Comparison of ENCODE assay signal across 26 cellular contexts in the genomic region with DNA sequence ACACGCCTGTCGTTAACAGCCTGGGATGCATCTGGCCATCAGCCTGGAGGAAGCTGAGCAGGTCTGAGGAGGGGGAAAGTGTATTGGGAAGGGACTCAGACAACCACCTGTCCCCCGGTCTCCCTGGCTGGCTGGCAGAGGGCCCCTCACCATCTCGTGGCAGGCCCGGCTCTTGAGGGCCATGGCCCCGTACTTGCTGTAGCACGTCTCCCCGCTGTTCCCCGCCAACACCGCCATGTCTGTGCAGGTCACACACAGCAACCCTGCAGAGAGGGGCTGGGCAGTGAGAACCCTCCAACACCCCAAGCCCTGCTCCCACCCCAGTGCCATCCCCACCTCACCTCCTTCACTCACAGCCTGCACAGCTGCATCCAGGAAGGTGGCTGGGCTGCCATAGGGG. TPM values are rescaled to one million over a fixed set of nuclear protein-coding genes. Genes with fewer than 3 reads are reported as not detected.
A peak's percentile ranks its signal among the peaks of the same experiment; 100 is the strongest.
DNase-seq lines count a peak whose midpoint lies in the region; ATAC-seq, FAIRE-seq and TF ChIP-seq lines count a peak whose summit lies in the region.
"Had no signal": no experiment of that assay in that cellular context is flagged by ENCODE, and none has a peak within 500 bp of the region (broad histone marks: within the 10 kb centered on the region; RNA-seq: fewer than 3 reads in every experiment).

No MANE protein-coding gene starts in this region.

- peaks cover 4 to 14% of the 10 kb centered on the region in 2 experiments; a peak in 3 of 4 replicates for H3K36me3 ChIP-seq in GM12878 (ENCODE audit: control insufficient read depth in 2 of 2, insufficient read depth in 2 of 2, low read length in 1 of 2)
- H3K36me3 ChIP-seq in mesenchymal stem cell (ENCODE audit: control insufficient read depth in 1 of 2, insufficient read depth in 2 of 2, low read depth in 1 of 2, low read length in 2 of 2): peaks cover 48% of the 10 kb centered on the region in 2 experiments

- peak overlapping the region; percentile 74 for H4K91ac ChIP-seq in mesenchymal stem cell (ENCODE audit: low read length)

- H3K27ac Mint-ChIP-seq in CD4-positive, alpha-beta T cell: no peak overlapping the region
- no peak overlapping the region for H3K27ac Mint-ChIP-seq in activated CD4-positive, alpha-beta T cell treated with anti-CD3 and anti-CD28 coated beads, Interleukin-2, amount 10 ng/mL, durations not matched to agents 7 days and 5 days
- H3K27ac Mint-ChIP-seq: CD14-positive monocyte had no signal

- no peaks in the 10 kb centered on the region for H4K20me1 ChIP-seq in GM12878 (ENCODE audit: control insufficient read depth, insufficient read depth)

- H3K9me3 Mint-ChIP-seq in CD4-positive, alpha-beta T cell: no peaks in the 10 kb centered on the region
- H3K9me3 Mint-ChIP-seq in activated CD4-positive, alpha-beta T cell treated with anti-CD3 and anti-CD28 coated beads, Interleukin-2, amount 10 ng/mL, durations not matched to agents 7 days and 5 days: no peaks in the 10 kb centered on the region
- H3K9me3 Mint-ChIP-seq: CD14-positive monocyte; CD4-positive, alpha-beta memory T cell had no signal

- H3K4me1 ChIP-seq in GM12878 (ENCODE audit: control insufficient read depth, insufficient read depth, low read length): peaks cover 13% of the 10 kb centered on the region
- peaks cover 14% of the 10 kb centered on the region for H3K4me1 ChIP-seq in mesenchymal stem cell (ENCODE audit: control insufficient read depth, insufficient read depth, low read depth, low read length)

- no peak overlapping the region for H4K8ac ChIP-seq in mesenchymal stem cell (ENCODE audit: low read length)

- no peak for DNase-seq in CD4-positive, alpha-beta T cell
- DNase-seq in GM12878 (ENCODE audit: low read depth, low spot score): no peak
- DNase-seq in mesenchymal stem cell: no peak
- DNase-seq in posterior vena cava (ENCODE audit: low spot score): peak; percentile 73
- DNase-seq in HUDEP-2 (lab: John Stamatoyannopoulos, UW; ENCODE audit: unreplicated experiment in 76 of 76): no peak
- DNase-seq in left lobe of liver (ENCODE audit: low spot score): no peak
- no peak for DNase-seq in activated CD4-positive, alpha-beta T cell treated with anti-CD3 and anti-CD28 coated beads, Interleukin-2, amount 10 ng/mL, durations not matched to agents 7 days and 5 days
- DNase-seq: 8988T; ACHN; AML-193; BE2C; Calu3; CD4-positive, alpha-beta memory T cell; COR-L47; DMS53; DMS79 treated with DMSO at 0.1 percent for 48 hours; GF-D8; GM23248; H7; HCEC 1CT had no signal

- H3K9me3 ChIP-seq in CD4-positive, alpha-beta T cell (ENCODE audit: control insufficient read depth, low read length): no peaks in the 10 kb centered on the region
- H3K9me3 ChIP-seq in GM12878 (replicated peaks; ENCODE audit: control insufficient read depth, insufficient read depth, low read length): no peaks in the 10 kb centered on the region
- no peaks in the 10 kb centered on the region for H3K9me3 ChIP-seq in mesenchymal stem cell (ENCODE audit: control insufficient read depth, low read length)
- H3K9me3 ChIP-seq: A549; BE2C; BLaER1 treated with 17β-estradiol and CSF1 and Interleukin-3, amounts not matched to agents 10 nM and 100 nM had no signal

- no peaks in the 10 kb centered on the region for H3K27me3 ChIP-seq in CD4-positive, alpha-beta T cell (ENCODE audit: control insufficient read depth, insufficient read depth, low read length)
- H3K27me3 ChIP-seq in GM12878 (replicated peaks in 1 of 2; ENCODE audit: control insufficient read depth in 2 of 2, insufficient read depth in 2 of 2, low read length in 1 of 2) (no peaks in the 10 kb centered on the region), mesenchymal stem cell (ENCODE audit: control insufficient read depth in 1 of 2, insufficient read depth in 1 of 2, low read length in 2 of 2) (no peaks in the 10 kb centered on the region)
- H3K27me3 ChIP-seq: BE2C; BLaER1 treated with 17β-estradiol and CSF1 and Interleukin-3, amounts not matched to agents 10 nM and 100 nM had no signal

- 99% methylated on average over 10 of the region's 10 CpGs for WGBS in GM12878 (ENCODE audit: insufficient coverage, insufficient replicate concordance, low lambda C conversion rate, missing lambda C conversion rate)
- WGBS in mesenchymal stem cell: 96% methylated on average over 10 of the region's 10 CpGs

- H2AFZ ChIP-seq in GM12878 (ENCODE audit: control insufficient read depth, low read depth, low read length): no peak overlapping the region
- H2AFZ ChIP-seq in mesenchymal stem cell (ENCODE audit: low read depth, low read length): no peak overlapping the region
- H2AFZ ChIP-seq: GM23248 had no signal

- intact Hi-C loops in CD4-positive, alpha-beta T cell (cut with DNase I, micrococcal nuclease): loop anchor here in 1 of 2 experiments (10.0 kb wide), 1 partner anchor 662 kb away; a partner anchor contains a TSS
- intact Hi-C loops in GM12878 (cut with micrococcal nuclease; ENCODE audit: unreplicated experiment): no loop called here
- intact Hi-C loops in posterior vena cava (cut with DNase I): no loop called here

- no peak for TF ChIP-seq CTCF in CD4-positive, alpha-beta T cell (IDR thresholded peaks at IDR 0.05)
- no peak for TF ChIP-seq CTCF in GM12878 (IDR thresholded peaks at IDR 0.05 in 2 of 3, conservative IDR thresholded peaks at IDR 0.05 in 1 of 3; ENCODE audit: control insufficient read depth in 2 of 3, extremely low read depth in 1 of 3, insufficient read depth in 1 of 3, low read depth in 3 of 3, low read length in 3 of 3)

- in situ Hi-C loops in GM12878 (cut with MboI): no loop called here

- H3K4me3 ChIP-seq in GM12878: no peak overlapping the region
- H3K4me3 ChIP-seq in mesenchymal stem cell (ENCODE audit: insufficient read depth in 1 of 2, low read depth in 1 of 2, low read length in 2 of 2): no peak overlapping the region
- H3K4me3 ChIP-seq: A549; BLaER1 treated with 17β-estradiol and CSF1 and Interleukin-3, amounts not matched to agents 10 nM and 100 nM; GM23248 had no signal

- peak overlapping the region in 1 of 2 experiments; percentile 41 for H3K4ac ChIP-seq in mesenchymal stem cell (ENCODE audit: low read depth in 1 of 2, low read length in 2 of 2)

- H2BK5ac ChIP-seq in mesenchymal stem cell (ENCODE audit: low read depth, low read length, poor library complexity, severe bottlenecking): no peak overlapping the region

- H3K18ac ChIP-seq in mesenchymal stem cell (ENCODE audit: low read depth in 1 of 2, low read length in 2 of 2): no peak overlapping the region

- peaks cover 21% of the 10 kb centered on the region for H3K4me1 Mint-ChIP-seq in CD4-positive, alpha-beta T cell (ENCODE audit: low read depth)
- peaks cover 16% of the 10 kb centered on the region for H3K4me1 Mint-ChIP-seq in activated CD4-positive, alpha-beta T cell treated with anti-CD3 and anti-CD28 coated beads, Interleukin-2, amount 10 ng/mL, durations not matched to agents 7 days and 5 days

- BruUV-seq in GM12878 (replicated peaks; lab: Mats Ljungman, UMichigan): no TSS peak

- H3K9ac ChIP-seq in GM12878 (ENCODE audit: control insufficient read depth, insufficient read depth, low read length) (no peak overlapping the region), mesenchymal stem cell (ENCODE audit: low read length) (no peak overlapping the region)
- H3K9ac ChIP-seq: GM23248 had no signal

- TF ChIP-seq RAD21 in GM12878 (IDR thresholded peaks at IDR 0.05; ENCODE audit: insufficient read depth, low read depth, low read length): no peak

- no peak overlapping the region for H2BK120ac ChIP-seq in mesenchymal stem cell (ENCODE audit: low read depth, low read length)

- H3K36me3 Mint-ChIP-seq in CD4-positive, alpha-beta T cell (ENCODE audit: low read depth): peaks cover 34% of the 10 kb centered on the region
- peaks cover 5% of the 10 kb centered on the region for H3K36me3 Mint-ChIP-seq in activated CD4-positive, alpha-beta T cell treated with anti-CD3 and anti-CD28 coated beads, Interleukin-2, amount 10 ng/mL, durations not matched to agents 7 days and 5 days (ENCODE audit: low read depth)

- no peak for TF ChIP-seq EP300 in GM12878 (IDR thresholded peaks at IDR 0.05; ENCODE audit: borderline replicate concordance in 1 of 2, control insufficient read depth in 1 of 2, low read depth in 2 of 2, low read length in 2 of 2)

- ATAC-seq in CD4-positive, alpha-beta T cell (ENCODE audit: poor library complexity): no peak
- ATAC-seq in GM12878: no peak
- no peak for ATAC-seq in left lobe of liver
- ATAC-seq: A549 had no signal

- TF ChIP-seq POLR2A in GM12878 (IDR thresholded peaks at IDR 0.05; ENCODE audit: low read depth, low read length): 0 out of 2 replicates have a peak, but pooled peaks have one; percentile 36

- H3K4me2 ChIP-seq in GM12878 (ENCODE audit: control insufficient read depth, insufficient read depth) (no peak overlapping the region), mesenchymal stem cell (ENCODE audit: low read length, poor library complexity, severe bottlenecking) (no peak overlapping the region)
- H3K4me2 ChIP-seq: A549; BLaER1 treated with 17β-estradiol and CSF1 and Interleukin-3, amounts not matched to agents 10 nM and 100 nM had no signal

- POLR2A ChIA-PET in CD4-positive, alpha-beta T cell (lab: Charles Lee): no interaction called here
- POLR2A ChIA-PET in GM12878 (lab: Charles Lee): no interaction called here
- POLR2A ChIA-PET in activated CD4-positive, alpha-beta T cell treated with anti-CD3 and anti-CD28 coated beads, Interleukin-2, amount 10 ng/mL, durations not matched to agents 7 days and 5 days (lab: Charles Lee): no interaction called here

- SMC1A ChIA-PET in GM12878 (lab: Charles Lee; ENCODE audit: uncharacterized antibody, unreplicated experiment): no interaction called here

- H3K27ac ChIP-seq in CD4-positive, alpha-beta T cell (ENCODE audit: low read depth, low read length): no peak overlapping the region
- H3K27ac ChIP-seq in GM12878 (ENCODE audit: control insufficient read depth, insufficient read depth) (no peak overlapping the region), mesenchymal stem cell (ENCODE audit: low read length, poor library complexity, severe bottlenecking) (no peak overlapping the region)
- H3K27ac ChIP-seq: A549; BLaER1 treated with 17β-estradiol and CSF1 and Interleukin-3, amounts not matched to agents 10 nM and 100 nM; GM23248 had no signal

- no peak overlapping the region for H2BK15ac ChIP-seq in mesenchymal stem cell (ENCODE audit: low read depth, poor library complexity, severe bottlenecking)

- peaks cover 15% of the 10 kb centered on the region for H3K79me2 ChIP-seq in GM12878 (ENCODE audit: control insufficient read depth, insufficient read depth, low read length)

- H3K4me3 Mint-ChIP-seq in CD4-positive, alpha-beta T cell: peak overlapping the region; percentile 42
- no peak overlapping the region for H3K4me3 Mint-ChIP-seq in activated CD4-positive, alpha-beta T cell treated with anti-CD3 and anti-CD28 coated beads, Interleukin-2, amount 10 ng/mL, durations not matched to agents 7 days and 5 days
- H3K4me3 Mint-ChIP-seq: CD14-positive monocyte; CD4-positive, alpha-beta memory T cell had no signal

- H2BK12ac ChIP-seq in mesenchymal stem cell (ENCODE audit: low read length in 2 of 2): no peak overlapping the region

- RAD21 ChIA-PET in GM12878 (lab: Charles Lee; ENCODE audit: unreplicated experiment): no interaction called here

- FAIRE-seq in GM12878 (lab: Jason Lieb, UNC): no peak
- FAIRE-seq: A549, GM19239, H1 had no signal

- no peaks in the 10 kb centered on the region for H3K27me3 Mint-ChIP-seq in CD4-positive, alpha-beta T cell
- H3K27me3 Mint-ChIP-seq in activated CD4-positive, alpha-beta T cell treated with anti-CD3 and anti-CD28 coated beads, Interleukin-2, amount 10 ng/mL, durations not matched to agents 7 days and 5 days: no peaks in the 10 kb centered on the region
- H3K27me3 Mint-ChIP-seq: CD4-positive, alpha-beta memory T cell had no signal

- CTCF ChIA-PET in CD4-positive, alpha-beta T cell (lab: Charles Lee): no interaction called here
- CTCF ChIA-PET in GM12878 (lab: Yijun Ruan, JAX): no interaction called here
- CTCF ChIA-PET in activated CD4-positive, alpha-beta T cell treated with anti-CD3 and anti-CD28 coated beads, Interleukin-2, amount 10 ng/mL, durations not matched to agents 7 days and 5 days (lab: Charles Lee): interaction anchor here (2.4 kb wide), 1 partner anchor 8 kb away, joined by 14 read pairs; no protein-coding TSS in a partner anchor

- H3K79me1 ChIP-seq in mesenchymal stem cell (replicated peaks; ENCODE audit: low read length, poor library complexity, severe bottlenecking): peaks cover 28% of the 10 kb centered on the region

- no peak overlapping the region for H2AK5ac ChIP-seq in mesenchymal stem cell (ENCODE audit: low read length, severe bottlenecking)

- H3K23ac ChIP-seq in mesenchymal stem cell (ENCODE audit: low read length in 2 of 2): no peak overlapping the region

- H3K14ac ChIP-seq in mesenchymal stem cell (ENCODE audit: low read length in 2 of 2): no peak overlapping the region

RNA-seq across cellular contexts. Expression of a gene that starts 4.0 kb away (rescaled TPM):
- total RNA-seq in CD4-positive, alpha-beta T cell: 10 to 100 TPM; 60.5 to 63.4 TPM
- total RNA-seq in GM12878 (2013; cell fraction: nucleolus; rRNA removed): 57.7 and 66.1 TPM in 2 replicates
- total RNA-seq in GM12878 (2014; rRNA removed): 33.7 and 37.0 TPM in 2 replicates
- total RNA-seq in GM12878 (2014; rRNA removed; fragmentation: Illumina TruSeq; extraction: Trizol): 16.1 and 18.8 TPM in 2 replicates
- total RNA-seq in GM12878 (2021): 51.4 and 53.1 TPM in 2 replicates
- 15.2 TPM for polyA plus RNA-seq in GM12878 (2011; ENCODE audit: low read depth)
- polyA plus RNA-seq in GM12878 (2011; rRNA removed): 18.4 and 29.5 TPM in 2 replicates
- polyA plus RNA-seq in GM12878 (2011; cell fraction: cytosol; rRNA removed): 43.7 and 65.4 TPM in 2 replicates
- 346 and 425 TPM in 2 replicates for polyA plus RNA-seq in GM12878 (2011; cell fraction: nucleus; rRNA removed)
- polyA plus RNA-seq in GM12878 (2012): 31.0 and 36.9 TPM in 2 replicates
- polyA plus RNA-seq in GM12878 (2014; fragmentation: Illumina TruSeq; extraction: Trizol): 11.3 and 32.5 TPM in 2 replicates
- 1 to 10 TPM; 3.4 to 4.5 TPM for polyA plus RNA-seq in GM12878 (2014; fragmentation: Nextera tagmentation; extraction: Ambion mirVana)
- polyA plus RNA-seq in GM12878 (2014; rRNA removed): 64.7 and 68.8 TPM in 2 replicates
- 10 to 100 TPM; 52.6 to 56.3 TPM for polyA plus RNA-seq in GM12878 (2016; fragmentation: Nextera tagmentation; extraction: Ambion mirVana)
- 17.3 and 34.2 TPM in 2 replicates for polyA minus RNA-seq in GM12878 (2011; rRNA and poly(A)+ RNA removed)
- 17.8 and 33.2 TPM in 2 replicates for polyA minus RNA-seq in GM12878 (2011; cell fraction: cytosol; rRNA and poly(A)+ RNA removed)
- 36.4 and 46.4 TPM in 2 replicates for polyA minus RNA-seq in GM12878 (2011; cell fraction: nucleus; rRNA and poly(A)+ RNA removed)
- polyA plus RNA-seq in mesenchymal stem cell (2013, experiment 1 of 2): 20.0 TPM
- 16.9 TPM for polyA plus RNA-seq in mesenchymal stem cell (2013, experiment 2 of 2)
- total RNA-seq in posterior vena cava: 10 to 100 TPM; 21.9 to 24.1 TPM
- total RNA-seq in left lobe of liver: 15.8 TPM
- total RNA-seq in activated CD4-positive, alpha-beta T cell treated with anti-CD3 and anti-CD28 coated beads, Interleukin-2, amount 10 ng/mL, durations not matched to agents 7 days and 5 days: 10 to 100 TPM; 44.7 to 58.3 TPM

RNA-seq across cellular contexts. Expression of a gene that starts 5.5 kb away (rescaled TPM):
- total RNA-seq in CD4-positive, alpha-beta T cell: 10 to 100 TPM; 13.0 to 13.5 TPM
- total RNA-seq in GM12878 (2013; cell fraction: nucleolus; rRNA removed): 33.8 and 36.7 TPM in 2 replicates
- total RNA-seq in GM12878 (2014; rRNA removed): 53.0 and 68.5 TPM in 2 replicates
- 16.2 and 19.6 TPM in 2 replicates for total RNA-seq in GM12878 (2014; rRNA removed; fragmentation: Illumina TruSeq; extraction: Trizol)
- 116 and 120 TPM in 2 replicates for total RNA-seq in GM12878 (2021)
- polyA plus RNA-seq in GM12878 (2011; ENCODE audit: low read depth): 14.2 TPM
- polyA plus RNA-seq in GM12878 (2011; rRNA removed): 9.4 and 32.3 TPM in 2 replicates
- polyA plus RNA-seq in GM12878 (2011; cell fraction: cytosol; rRNA removed): 75.3 and 119 TPM in 2 replicates
- 75.5 and 139 TPM in 2 replicates for polyA plus RNA-seq in GM12878 (2011; cell fraction: nucleus; rRNA removed)
- 32.6 and 35.0 TPM in 2 replicates for polyA plus RNA-seq in GM12878 (2012)
- polyA plus RNA-seq in GM12878 (2014; fragmentation: Illumina TruSeq; extraction: Trizol): 6.1 and 18.8 TPM in 2 replicates
- under 1 TPM; 0.18 to 0.27 TPM for polyA plus RNA-seq in GM12878 (2014; fragmentation: Nextera tagmentation; extraction: Ambion mirVana)
- polyA plus RNA-seq in GM12878 (2014; rRNA removed): 86.1 and 89.6 TPM in 2 replicates
- polyA plus RNA-seq in GM12878 (2016; fragmentation: Nextera tagmentation; extraction: Ambion mirVana): 1 to 10 TPM; 2.0 to 3.0 TPM
- polyA minus RNA-seq in GM12878 (2011; rRNA and poly(A)+ RNA removed): 74.5 and 114 TPM in 2 replicates
- polyA minus RNA-seq in GM12878 (2011; cell fraction: cytosol; rRNA and poly(A)+ RNA removed): 50.9 and 52.6 TPM in 2 replicates
- 12.9 and 21.6 TPM in 2 replicates for polyA minus RNA-seq in GM12878 (2011; cell fraction: nucleus; rRNA and poly(A)+ RNA removed)
- polyA plus RNA-seq in mesenchymal stem cell (2013, experiment 1 of 2): 82.1 TPM
- polyA plus RNA-seq in mesenchymal stem cell (2013, experiment 2 of 2): 85.0 TPM
- 10 to 100 TPM; 37.6 to 39.7 TPM for total RNA-seq in posterior vena cava
- total RNA-seq in left lobe of liver: 26.7 TPM
- 10 to 100 TPM; 57.8 to 63.8 TPM for total RNA-seq in activated CD4-positive, alpha-beta T cell treated with anti-CD3 and anti-CD28 coated beads, Interleukin-2, amount 10 ng/mL, durations not matched to agents 7 days and 5 days

RNA-seq across cellular contexts. Expression of a gene that starts 9.9 kb away (rescaled TPM):
- total RNA-seq in CD4-positive, alpha-beta T cell: 1 to 10 TPM; 1.9 to 2.1 TPM
- total RNA-seq in GM12878 (2013; cell fraction: nucleolus; rRNA removed): 13.0 and 16.6 TPM in 2 replicates
- total RNA-seq in GM12878 (2014; rRNA removed) (29.3 and 34.8 TPM in 2 replicates), GM12878 (2014; rRNA removed; fragmentation: Illumina TruSeq; extraction: Trizol) (5.8 and 5.9 TPM in 2 replicates), GM12878 (2021) (27.4 and 30.0 TPM in 2 replicates), posterior vena cava (10 to 100 TPM in 1 of 2 donors, 1 to 10 TPM in 1; 9.8 to 13.0 TPM), left lobe of liver (1.5 TPM)
- 0.52 TPM for polyA plus RNA-seq in GM12878 (2011; ENCODE audit: low read depth)
- polyA plus RNA-seq in GM12878 (2011; rRNA removed) (0.56 and 0.62 TPM in 2 replicates), GM12878 (2014; fragmentation: Illumina TruSeq; extraction: Trizol) (1.3 and 2.4 TPM in 2 replicates), GM12878 (2014; fragmentation: Nextera tagmentation; extraction: Ambion mirVana) (under 1 TPM; 0.10 to 0.77 TPM), GM12878 (2014; rRNA removed) (25.1 and 30.8 TPM in 2 replicates), GM12878 (2016; fragmentation: Nextera tagmentation; extraction: Ambion mirVana) (1 to 10 TPM; 3.1 to 8.0 TPM)
- polyA plus RNA-seq in GM12878 (2011; cell fraction: cytosol; rRNA removed): 0.84 and 1.5 TPM in 2 replicates
- 1.7 and 2.5 TPM in 2 replicates for polyA plus RNA-seq in GM12878 (2011; cell fraction: nucleus; rRNA removed)
- 6.5 and 9.4 TPM in 2 replicates for polyA plus RNA-seq in GM12878 (2012)
- polyA minus RNA-seq in GM12878 (2011; rRNA and poly(A)+ RNA removed): 0.59 and 1.1 TPM in 2 replicates
- 1.7 TPM in 1 of 2 replicates, not detected in the other for polyA minus RNA-seq in GM12878 (2011; cell fraction: cytosol; rRNA and poly(A)+ RNA removed)
- 0.73 and 1.8 TPM in 2 replicates for polyA minus RNA-seq in GM12878 (2011; cell fraction: nucleus; rRNA and poly(A)+ RNA removed)
- 0.68 TPM for polyA plus RNA-seq in mesenchymal stem cell (2013, experiment 1 of 2)
- polyA plus RNA-seq in mesenchymal stem cell (2013, experiment 2 of 2): 0.79 TPM
- total RNA-seq in activated CD4-positive, alpha-beta T cell treated with anti-CD3 and anti-CD28 coated beads, Interleukin-2, amount 10 ng/mL, durations not matched to agents 7 days and 5 days: 1 to 10 TPM; 2.3 to 2.5 TPM
- total RNA-seq: Calu3, G401, GM23248 had no signal

RNA-seq across cellular contexts. Expression of a gene that starts 37.6 kb away (rescaled TPM):
- 10 to 100 TPM; 40.9 to 43.9 TPM for total RNA-seq in CD4-positive, alpha-beta T cell
- total RNA-seq in GM12878 (2013; cell fraction: nucleolus; rRNA removed): 13.8 and 18.2 TPM in 2 replicates
- total RNA-seq in GM12878 (2014; rRNA removed) (56.2 and 59.0 TPM in 2 replicates), GM12878 (2014; rRNA removed; fragmentation: Illumina TruSeq; extraction: Trizol) (36.3 and 38.4 TPM in 2 replicates), GM12878 (2021) (57.0 and 59.2 TPM in 2 replicates), posterior vena cava (10 to 100 TPM; 31.4 to 39.0 TPM), left lobe of liver (22.7 TPM)
- polyA plus RNA-seq in GM12878 (2011; ENCODE audit: low read depth): 20.8 TPM
- polyA plus RNA-seq in GM12878 (2011; rRNA removed) (32.1 and 47.5 TPM in 2 replicates), GM12878 (2014; fragmentation: Illumina TruSeq; extraction: Trizol) (7.4 and 33.7 TPM in 2 replicates), GM12878 (2014; fragmentation: Nextera tagmentation; extraction: Ambion mirVana) (1 to 10 TPM in 1 of 2 experiments, under 1 TPM in 1; 0.56 to 3.7 TPM), GM12878 (2014; rRNA removed) (76.1 and 78.9 TPM in 2 replicates), GM12878 (2016; fragmentation: Nextera tagmentation; extraction: Ambion mirVana) (10 to 100 TPM; 47.7 to 50.4 TPM)
- polyA plus RNA-seq in GM12878 (2011; cell fraction: cytosol; rRNA removed): 62.2 and 75.9 TPM in 2 replicates
- 132 and 139 TPM in 2 replicates for polyA plus RNA-seq in GM12878 (2011; cell fraction: nucleus; rRNA removed)
- 38.6 and 38.9 TPM in 2 replicates for polyA plus RNA-seq in GM12878 (2012)
- polyA minus RNA-seq in GM12878 (2011; rRNA and poly(A)+ RNA removed): 21.1 and 22.4 TPM in 2 replicates
- 15.5 and 18.8 TPM in 2 replicates for polyA minus RNA-seq in GM12878 (2011; cell fraction: cytosol; rRNA and poly(A)+ RNA removed)
- 8.9 TPM in 2 replicates for polyA minus RNA-seq in GM12878 (2011; cell fraction: nucleus; rRNA and poly(A)+ RNA removed)
- polyA plus RNA-seq in mesenchymal stem cell (2013, experiment 1 of 2): 50.2 TPM
- polyA plus RNA-seq in mesenchymal stem cell (2013, experiment 2 of 2): 53.2 TPM
- total RNA-seq in activated CD4-positive, alpha-beta T cell treated with anti-CD3 and anti-CD28 coated beads, Interleukin-2, amount 10 ng/mL, durations not matched to agents 7 days and 5 days: 10 to 100 TPM; 62.3 to 65.0 TPM

RNA-seq across cellular contexts. Expression of a gene that starts 37.7 kb away (rescaled TPM):
- 100 to 1,000 TPM; 254 to 255 TPM for total RNA-seq in CD4-positive, alpha-beta T cell
- total RNA-seq in GM12878 (2013; cell fraction: nucleolus; rRNA removed): 41.4 and 51.6 TPM in 2 replicates
- total RNA-seq in GM12878 (2014; rRNA removed) (26.0 and 31.9 TPM in 2 replicates), GM12878 (2014; rRNA removed; fragmentation: Illumina TruSeq; extraction: Trizol) (9.1 and 9.5 TPM in 2 replicates), GM12878 (2021) (94.5 and 97.2 TPM in 2 replicates), posterior vena cava (100 to 1,000 TPM in 1 of 2 donors, 10 to 100 TPM in 1; 73.1 to 130 TPM), left lobe of liver (26.5 TPM)
- 9.8 TPM for polyA plus RNA-seq in GM12878 (2011; ENCODE audit: low read depth)
- polyA plus RNA-seq in GM12878 (2011; rRNA removed) (11.2 and 17.9 TPM in 2 replicates), GM12878 (2014; fragmentation: Illumina TruSeq; extraction: Trizol) (7.7 and 13.2 TPM in 2 replicates), GM12878 (2014; fragmentation: Nextera tagmentation; extraction: Ambion mirVana) (1 to 10 TPM; 2.8 to 9.3 TPM), GM12878 (2014; rRNA removed) (56.0 and 65.3 TPM in 2 replicates), GM12878 (2016; fragmentation: Nextera tagmentation; extraction: Ambion mirVana) (10 to 100 TPM; 75.6 to 81.7 TPM)
- 36.0 and 41.6 TPM in 2 replicates for polyA plus RNA-seq in GM12878 (2011; cell fraction: cytosol; rRNA removed)
- polyA plus RNA-seq in GM12878 (2011; cell fraction: nucleus; rRNA removed): 127 and 170 TPM in 2 replicates
- 54.9 and 64.6 TPM in 2 replicates for polyA plus RNA-seq in GM12878 (2012)
- 5.2 and 11.3 TPM in 2 replicates for polyA minus RNA-seq in GM12878 (2011; rRNA and poly(A)+ RNA removed)
- 12.3 and 14.0 TPM in 2 replicates for polyA minus RNA-seq in GM12878 (2011; cell fraction: cytosol; rRNA and poly(A)+ RNA removed)
- polyA minus RNA-seq in GM12878 (2011; cell fraction: nucleus; rRNA and poly(A)+ RNA removed): 35.5 and 63.1 TPM in 2 replicates
- 135 TPM for polyA plus RNA-seq in mesenchymal stem cell (2013, experiment 1 of 2)
- polyA plus RNA-seq in mesenchymal stem cell (2013, experiment 2 of 2): 129 TPM
- 100 to 1,000 TPM; 167 to 188 TPM for total RNA-seq in activated CD4-positive, alpha-beta T cell treated with anti-CD3 and anti-CD28 coated beads, Interleukin-2, amount 10 ng/mL, durations not matched to agents 7 days and 5 days
